ENCODE assay signal across 23 cellular contexts in genomic region chr12:72832024-72832423, GRCh38.
DNase-seq lines count a peak whose midpoint lies in the region; ATAC-seq and TF ChIP-seq lines count a peak whose summit lies in the region.
"Had no signal": no experiment of that assay in that cellular context is flagged by ENCODE, and none has a peak within 500 bp of the region (broad histone marks: within the 10 kb centered on the region; RNA-seq: fewer than 3 reads in every experiment).

No MANE protein-coding gene starts in this region.

- no peak overlapping the region for H3K4me3 ChIP-seq in heart left ventricle
- H3K4me3 ChIP-seq in right atrium auricular region: no peak overlapping the region
- H3K4me3 ChIP-seq in trophoblast cell (ENCODE audit: low read depth, low read length): no peak overlapping the region

- H3K79me1 ChIP-seq in trophoblast cell (ENCODE audit: low read length): no peaks in the 10 kb centered on the region

- H3K27me3 ChIP-seq in heart left ventricle (no peaks in the 10 kb centered on the region), right atrium auricular region (no peaks in the 10 kb centered on the region), trophoblast cell (ENCODE audit: insufficient read depth, low read length) (no peaks in the 10 kb centered on the region)

- H4K12ac ChIP-seq in trophoblast cell (ENCODE audit: low read depth, low read length): no peak overlapping the region

- H3K23ac ChIP-seq in trophoblast cell (ENCODE audit: low read length): no peak overlapping the region

- H3K79me2 ChIP-seq in trophoblast cell (ENCODE audit: control insufficient read depth, insufficient read depth, low read length, poor library complexity): no peaks in the 10 kb centered on the region

- no peak overlapping the region for H3K4me2 ChIP-seq in trophoblast cell (ENCODE audit: low read length)

- H3K36me3 ChIP-seq in heart left ventricle (no peaks in the 10 kb centered on the region), right atrium auricular region (no peaks in the 10 kb centered on the region), trophoblast cell (ENCODE audit: control insufficient read depth in 1 of 2, insufficient read depth in 2 of 2, low read length in 2 of 2) (no peaks in the 10 kb centered on the region)

- no peak for TF ChIP-seq POLR2A in heart left ventricle (IDR thresholded peaks at IDR 0.05)

- no peak overlapping the region for H2BK12ac ChIP-seq in trophoblast cell (ENCODE audit: low read length)

- H2AK5ac ChIP-seq in trophoblast cell (ENCODE audit: low read length): no peak overlapping the region

- no peak for TF ChIP-seq CTCF in heart left ventricle (IDR thresholded peaks at IDR 0.05)
- TF ChIP-seq CTCF in right atrium auricular region (IDR thresholded peaks at IDR 0.05): no peak

- H3K27ac ChIP-seq in heart left ventricle: no peak overlapping the region
- H3K27ac ChIP-seq in right atrium auricular region: no peak overlapping the region
- no peak overlapping the region for H3K27ac ChIP-seq in trophoblast cell (ENCODE audit: low read depth, low read length)
- H3K27ac ChIP-seq: C4-2B, RWPE1 had no signal

- no peak overlapping the region for H3K9ac ChIP-seq in trophoblast cell (ENCODE audit: low read length)

- H3K4me1 ChIP-seq in heart left ventricle (peaks cover 0 to 6% (median 0%) of the 10 kb centered on the region in 12 donors), right atrium auricular region (no peaks in the 10 kb centered on the region), trophoblast cell (ENCODE audit: control insufficient read depth in 1 of 2, insufficient read depth in 2 of 2, low read length in 2 of 2) (no peaks in the 10 kb centered on the region)

- H2BK5ac ChIP-seq in trophoblast cell (ENCODE audit: low read depth, low read length, poor library complexity): no peak overlapping the region

- H3K9me3 ChIP-seq in heart left ventricle (peaks cover 0 to 5% (median 0%) of the 10 kb centered on the region in 12 donors), right atrium auricular region (no peaks in the 10 kb centered on the region), trophoblast cell (ENCODE audit: insufficient read depth, low read depth, low read length) (no peaks in the 10 kb centered on the region)

- ATAC-seq in heart left ventricle (peak in 3 of 4 donors; percentile 45 to 76 (median 65)), sciatic nerve (peak; percentile 49), GM21786 (IDR thresholded peaks at IDR 0.05; ENCODE audit: unreplicated experiment) (no peak)
- ATAC-seq: HCT116, PC-3 had no signal

- H4K8ac ChIP-seq in trophoblast cell (ENCODE audit: low read depth, low read length): no peak overlapping the region

- 40 to 66% (median 52%) methylated on average over 4 of the region's 4 CpGs for WGBS in heart left ventricle, 4 donors
- no CpG with 5 or more reads among the region's 4 CpGs for WGBS in trophoblast cell (ENCODE audit: extremely low coverage, insufficient coverage, insufficient read length)

- no peak overlapping the region for H3K14ac ChIP-seq in trophoblast cell (ENCODE audit: low read length)

- H2AFZ ChIP-seq in trophoblast cell (ENCODE audit: insufficient read depth, low read length, poor library complexity): no peak overlapping the region

- no peak overlapping the region for H3K18ac ChIP-seq in trophoblast cell (ENCODE audit: low read length)

- H4K91ac ChIP-seq in trophoblast cell (ENCODE audit: low read depth, low read length): no peak overlapping the region

- DNase-seq in heart left ventricle (peak in 1 of 5 donors; percentile 34), right atrium auricular region (ENCODE audit: low spot score) (no peak), RPMI8226 (peak; percentile 26), globus pallidus (ENCODE audit: low spot score) (peak; percentile 23), sciatic nerve (ENCODE audit: low spot score) (no peak), trophoblast cell (no peak)
- DNase-seq in activated CD4-positive, alpha-beta T cell treated with anti-CD3 and anti-CD28 coated beads for 4 hours: no peak
- DNase-seq: AML-193; Calu3; CD8-positive, alpha-beta memory T cell; DMS153; GOT3; KG1; NCI-H1092 treated with DMSO at 0.1 percent for 48 hours; NCI-H1436 treated with DMSO at 0.1 percent for 48 hours; NCI-H1930; NCI-H446 treated with DMSO at 0.1 percent for 48 hours; NCI-H526 treated with DMSO at 0.1 percent for 48 hours; PC-3 had no signal

- intact Hi-C loops in heart left ventricle (cut with DNase I) (no loop called here), sciatic nerve (cut with DNase I) (no loop called here)

- no peak overlapping the region for H2BK120ac ChIP-seq in trophoblast cell (ENCODE audit: insufficient read depth, low read length, poor library complexity)

- no peak overlapping the region for H3K4ac ChIP-seq in trophoblast cell (ENCODE audit: low read depth, low read length)

Comparison
In these comparisons a context has a peak if more than half of its experiments do, and no peak if none do; other contexts are left out.
1. DNase-seq: peak in RPMI8226 (single experiment) and globus pallidus (single experiment); none in right atrium auricular region (single experiment), sciatic nerve (single experiment), trophoblast cell (0 of 2) and activated CD4-positive, alpha-beta T cell treated with anti-CD3 and anti-CD28 coated beads for 4 hours (0 of 2).